Comparison of ENCODE assay signal across 12 cellular contexts in genomic region chr10:49001402-49001801, GRCh38.
DNase-seq lines count a peak whose midpoint lies in the region; ATAC-seq, FAIRE-seq and TF ChIP-seq lines count a peak whose summit lies in the region.
"Had no signal": no experiment of that assay in that cellular context is flagged by ENCODE, and none has a peak within 500 bp of the region (broad histone marks: within the 10 kb centered on the region; RNA-seq: fewer than 3 reads in every experiment).

No MANE protein-coding gene starts in this region.

- POLR2A ChIA-PET in naive thymus-derived CD4-positive, alpha-beta T cell (lab: Charles Lee), result no interaction called here

- no peaks in the 10 kb centered on the region for H3K4me1 ChIP-seq in naive thymus-derived CD4-positive, alpha-beta T cell (ENCODE audit: control insufficient read depth in 2 of 2, insufficient read depth in 2 of 2, low read length in 2 of 2)
- H3K4me1 ChIP-seq in vagina, result peaks cover 7% of the 10 kb centered on the region

- peak overlapping the region; percentile 39 for H3K4me3 Mint-ChIP-seq in nephron progenitor cell
- no peak overlapping the region for H3K4me3 Mint-ChIP-seq in naive thymus-derived CD4-positive, alpha-beta T cell
- H3K4me3 Mint-ChIP-seq: CD4-positive, CD25-positive, alpha-beta regulatory T cell; effector memory CD8-positive, alpha-beta T cell had no signal

- no peak overlapping the region for H3K4me3 ChIP-seq in naive thymus-derived CD4-positive, alpha-beta T cell (ENCODE audit: low read length)
- H3K4me3 ChIP-seq in vagina, result no peak overlapping the region
- H3K4me3 ChIP-seq: smooth muscle cell had no signal

- peak overlapping the region; percentile 10 for H3K27ac Mint-ChIP-seq in nephron progenitor cell
- H3K27ac Mint-ChIP-seq in naive thymus-derived CD4-positive, alpha-beta T cell, result no peak overlapping the region
- H3K27ac Mint-ChIP-seq: effector memory CD8-positive, alpha-beta T cell had no signal

- in situ Hi-C loops in G401 (cut with HindIII; ENCODE audit: low sequenced_read_pairs), result no loop called here

- no peaks in the 10 kb centered on the region for H3K36me3 ChIP-seq in naive thymus-derived CD4-positive, alpha-beta T cell (ENCODE audit: control insufficient read depth in 2 of 3, insufficient read depth in 3 of 3, low read length in 3 of 3)
- H3K36me3 ChIP-seq in vagina, result no peaks in the 10 kb centered on the region

- no peaks in the 10 kb centered on the region for H3K36me3 Mint-ChIP-seq in nephron progenitor cell (ENCODE audit: low read depth)
- no peaks in the 10 kb centered on the region for H3K36me3 Mint-ChIP-seq in naive thymus-derived CD4-positive, alpha-beta T cell
- H3K36me3 Mint-ChIP-seq: CD4-positive, CD25-positive, alpha-beta regulatory T cell had no signal

- peaks cover 26% of the 10 kb centered on the region for H3K27me3 Mint-ChIP-seq in nephron progenitor cell (ENCODE audit: low read depth, poor library complexity)
- peaks cover 0 to 5% (median 0%) of the 10 kb centered on the region in 5 donors for H3K27me3 Mint-ChIP-seq in naive thymus-derived CD4-positive, alpha-beta T cell
- H3K27me3 Mint-ChIP-seq: CD4-positive, CD25-positive, alpha-beta regulatory T cell had no signal

- CTCF ChIA-PET in naive thymus-derived CD4-positive, alpha-beta T cell (lab: Charles Lee), result no interaction called here

- H3K4me1 Mint-ChIP-seq in nephron progenitor cell, result peaks cover 29% of the 10 kb centered on the region
- peaks cover 0 to 2% (median 0%) of the 10 kb centered on the region in 7 donors for H3K4me1 Mint-ChIP-seq in naive thymus-derived CD4-positive, alpha-beta T cell
- H3K4me1 Mint-ChIP-seq: CD4-positive, CD25-positive, alpha-beta regulatory T cell had no signal

- H3K27ac ChIP-seq in naive thymus-derived CD4-positive, alpha-beta T cell (ENCODE audit: low read depth, low read length), result no peak overlapping the region
- H3K27ac ChIP-seq in vagina, result no peak overlapping the region

- H3K9me3 Mint-ChIP-seq in nephron progenitor cell, result peaks cover 15% of the 10 kb centered on the region
- H3K9me3 Mint-ChIP-seq in naive thymus-derived CD4-positive, alpha-beta T cell, result peaks cover 0 to 4% (median 0%) of the 10 kb centered on the region in 11 donors
- H3K9me3 Mint-ChIP-seq: CD4-positive, CD25-positive, alpha-beta regulatory T cell; effector memory CD8-positive, alpha-beta T cell had no signal

- peak; percentile 71 for ATAC-seq in Right ventricle myocardium superior (ENCODE audit: poor library complexity)
- no peak for ATAC-seq in HG02852 (IDR thresholded peaks at IDR 0.05; ENCODE audit: unreplicated experiment)
- ATAC-seq in naive thymus-derived CD4-positive, alpha-beta T cell, result no peak
- ATAC-seq: effector memory CD8-positive, alpha-beta T cell had no signal

- no peak for FAIRE-seq in RCC 7860 (lab: Jason Lieb, UNC)

- DNase-seq in G401 (ENCODE audit: low spot score) (peak; percentile 43), NCI-H69 (lab: John Stamatoyannopoulos, UW) (peak; percentile 27), Right ventricle myocardium superior (no peak), nephron progenitor cell (peak; percentile 25), RCC 7860 (ENCODE audit: low spot score) (no peak), vagina (ENCODE audit: extremely low spot score in 2 of 2) (no peak)
- no peak for DNase-seq in naive thymus-derived CD4-positive, alpha-beta T cell
- DNase-seq: amygdala; CD4-positive, CD25-positive, alpha-beta regulatory T cell; effector memory CD8-positive, alpha-beta T cell had no signal

- intact Hi-C loops in Right ventricle myocardium superior (cut with DNase I) (loop anchor here (10.0 kb wide), 1 partner anchor 113 kb away; the partner anchor contains the start of gene VSTM4), vagina (cut with DNase I) (no loop called here)
- intact Hi-C loops in naive thymus-derived CD4-positive, alpha-beta T cell (cut with micrococcal nuclease), result no loop called here

- TF ChIP-seq CTCF in nephron progenitor cell (IDR thresholded peaks at IDR 0.05) (no peak), vagina (IDR thresholded peaks at IDR 0.05) (no peak)

- TF ChIP-seq POLR2A in vagina (IDR thresholded peaks at IDR 0.05), result no peak

- H3K27me3 ChIP-seq in naive thymus-derived CD4-positive, alpha-beta T cell (ENCODE audit: control insufficient read depth in 2 of 2, insufficient read depth in 2 of 2, low read length in 2 of 2), result no peaks in the 10 kb centered on the region
- H3K27me3 ChIP-seq in vagina, result no peaks in the 10 kb centered on the region

- no peaks in the 10 kb centered on the region for H3K9me3 ChIP-seq in naive thymus-derived CD4-positive, alpha-beta T cell (ENCODE audit: control insufficient read depth in 2 of 3, low read length in 3 of 3)
- no peaks in the 10 kb centered on the region for H3K9me3 ChIP-seq in vagina

Comparison
In these comparisons a context has a peak if more than half of its experiments do, and no peak if none do; other contexts are left out.
1. DNase-seq: peak in G401 (single experiment), NCI-H69 (single experiment) and nephron progenitor cell (single experiment); none in Right ventricle myocardium superior (single experiment), RCC 7860 (single experiment), naive thymus-derived CD4-positive, alpha-beta T cell (0 of 9) and vagina (0 of 2).